20 cellular contexts compared by ENCODE assay signal in the genomic region with DNA sequence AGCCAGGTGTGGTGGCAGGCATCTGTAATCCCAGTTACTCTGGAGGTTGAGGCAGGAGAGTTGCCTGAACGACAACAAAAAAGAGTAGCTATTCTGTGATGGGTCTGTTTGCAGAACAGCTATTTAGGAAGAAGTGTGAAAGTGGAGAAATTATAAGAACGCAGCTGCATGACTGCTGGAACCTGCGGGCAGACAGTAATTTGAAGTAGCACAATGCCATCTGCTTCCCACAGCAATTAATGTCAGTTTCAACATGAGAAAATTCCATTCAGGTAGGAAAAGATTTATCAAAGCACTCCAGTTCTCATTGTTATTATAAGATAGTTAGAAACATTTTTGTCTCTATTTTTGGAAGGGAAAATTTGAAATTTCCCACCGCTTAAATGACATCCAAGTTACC. TPM values are rescaled to one million over a fixed set of nuclear protein-coding genes. Genes with fewer than 3 reads are reported as not detected.
DNase-seq lines count a peak whose midpoint lies in the region; ATAC-seq and TF ChIP-seq lines count a peak whose summit lies in the region.
"Had no signal": no experiment of that assay in that cellular context is flagged by ENCODE, and none has a peak within 500 bp of the region (broad histone marks: within the 10 kb centered on the region; RNA-seq: fewer than 3 reads in every experiment).

No MANE protein-coding gene starts in this region.

- no peak overlapping the region for H3K4me3 Mint-ChIP-seq in nephron progenitor cell
- H3K4me3 Mint-ChIP-seq: CD4-positive, alpha-beta T cell had no signal

- H3K36me3 Mint-ChIP-seq in nephron progenitor cell (ENCODE audit: low read depth): peaks cover 64% of the 10 kb centered on the region

- no peaks in the 10 kb centered on the region for H3K9me3 Mint-ChIP-seq in nephron progenitor cell
- H3K9me3 Mint-ChIP-seq: CD4-positive, alpha-beta T cell had no signal

- H3K4me1 Mint-ChIP-seq in nephron progenitor cell: no peaks in the 10 kb centered on the region

- no peak for TF ChIP-seq CTCF in nephron progenitor cell (IDR thresholded peaks at IDR 0.05)

- DNase-seq in DMS 273 (lab: John Stamatoyannopoulos, UW; ENCODE audit: unreplicated experiment) (peak; percentile 15), DMS 273 treated with DMSO at 0.1 percent for 48 hours (lab: John Stamatoyannopoulos, UW) (no peak), NCI-H1694 (lab: John Stamatoyannopoulos, UW) (peak; percentile 42), NCI-H2227 (lab: John Stamatoyannopoulos, UW; ENCODE audit: unreplicated experiment) (peak; percentile 66), nephron progenitor cell (no peak), SK-N-DZ (ENCODE audit: low spot score) (no peak), left lobe of liver (ENCODE audit: low spot score) (no peak)
- no peak for DNase-seq in activated CD4-positive, alpha-beta T cell treated with anti-CD3 and anti-CD28 coated beads, Interleukin-2, amount 50 U/mL, for 1 hour
- DNase-seq: ACHN; CD4-positive, alpha-beta T cell; COR-L47; GDM1; Karpas-422; MV-4-11; NCI-H1436; NCI-H2029; NCI-H226; NCI-H510A treated with DMSO at 0.1 percent for 48 hours; NCI-H774; Peyer's patch had no signal

- peaks cover 4% of the 10 kb centered on the region for H3K27me3 Mint-ChIP-seq in nephron progenitor cell (ENCODE audit: low read depth, poor library complexity)

- ATAC-seq in left lobe of liver: no peak

- peak overlapping the region; percentile 22 for H3K27ac Mint-ChIP-seq in nephron progenitor cell
- H3K27ac Mint-ChIP-seq: CD4-positive, alpha-beta T cell had no signal

RNA-seq across cellular contexts. Expression of a gene that starts 21.5 kb away (rescaled TPM):
- 55.2 and 74.9 TPM in 2 replicates for polyA plus RNA-seq in SK-N-DZ (2014; cell fraction: cytosol; rRNA removed)
- 81.0 and 114 TPM in 2 replicates for polyA plus RNA-seq in SK-N-DZ (2014; cell fraction: nucleus; rRNA removed)
- total RNA-seq in left lobe of liver: 29.1 TPM
- total RNA-seq: CD4-positive, alpha-beta T cell had no signal

Comparison
In these comparisons a context has a peak if more than half of its experiments do, and no peak if none do; other contexts are left out.
1. DNase-seq: peak in DMS 273 (single experiment), NCI-H1694 (single experiment) and NCI-H2227 (single experiment); none in DMS 273 treated with DMSO at 0.1 percent for 48 hours (single experiment), nephron progenitor cell (single experiment), activated CD4-positive, alpha-beta T cell treated with anti-CD3 and anti-CD28 coated beads, Interleukin-2, amount 50 U/mL, for 1 hour (single experiment), SK-N-DZ (single experiment) and left lobe of liver (single experiment).